In the genomic region with DNA sequence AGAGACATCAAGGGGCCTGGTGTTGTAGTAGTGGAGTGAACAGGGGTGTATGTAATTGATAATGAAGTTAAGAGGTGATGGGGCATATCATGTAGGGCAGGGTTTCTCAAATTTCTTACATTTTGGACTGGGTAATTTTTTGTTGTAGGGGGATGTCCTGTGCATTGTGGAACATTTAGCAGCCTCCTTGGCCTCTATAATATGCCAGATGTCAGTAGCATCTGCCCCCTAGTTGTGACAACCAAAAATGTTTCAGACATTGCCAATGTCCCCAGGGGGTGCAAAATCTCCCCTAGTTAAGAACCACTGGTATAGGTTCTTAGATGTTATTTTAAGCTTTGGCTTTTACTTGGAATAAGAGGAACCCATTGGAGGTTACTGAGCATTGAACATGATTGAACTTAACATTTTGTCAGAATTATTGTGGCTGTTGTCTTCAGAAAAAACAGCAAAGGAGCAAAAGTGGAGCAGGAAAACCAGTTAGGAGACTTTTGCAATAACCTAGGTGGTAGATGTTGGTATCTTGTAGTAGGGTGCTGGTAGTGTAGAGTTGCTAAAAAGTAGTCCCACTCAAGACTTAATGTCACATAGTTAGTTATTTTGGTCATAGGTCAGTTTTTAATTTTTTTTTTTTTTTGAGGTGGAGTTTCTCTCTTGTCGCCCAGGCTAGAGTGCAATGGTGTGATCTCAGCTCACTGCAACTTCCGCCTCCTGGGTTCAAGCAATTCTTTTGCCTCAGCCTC, we compare ENCODE assay signal across 1 cellular context.
TF ChIP-seq lines count a peak whose summit lies in the region.

No MANE protein-coding gene starts in this region.

TF ChIP-seq in WTC11, 78 proteins besides CTCF, POLR2A, EP300 and RAD21 (continued from another document):
- TF ChIP-seq, protein P1, sequence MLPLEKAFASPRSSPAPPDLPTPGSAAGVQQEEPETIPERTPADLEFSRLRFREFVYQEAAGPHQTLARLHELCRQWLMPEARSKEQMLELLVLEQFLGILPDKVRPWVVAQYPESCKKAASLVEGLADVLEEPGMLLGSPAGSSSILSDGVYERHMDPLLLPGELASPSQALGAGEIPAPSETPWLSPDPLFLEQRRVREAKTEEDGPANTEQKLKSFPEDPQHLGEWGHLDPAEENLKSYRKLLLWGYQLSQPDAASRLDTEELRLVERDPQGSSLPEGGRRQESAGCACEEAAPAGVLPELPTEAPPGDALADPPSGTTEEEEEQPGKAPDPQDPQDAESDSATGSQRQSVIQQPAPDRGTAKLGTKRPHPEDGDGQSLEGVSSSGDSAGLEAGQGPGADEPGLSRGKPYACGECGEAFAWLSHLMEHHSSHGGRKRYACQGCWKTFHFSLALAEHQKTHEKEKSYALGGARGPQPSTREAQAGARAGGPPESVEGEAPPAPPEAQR (CRISPR knock-in tag; IDR thresholded peaks at IDR 0.05): no peak
- no peak for TF ChIP-seq TEAD4 (CRISPR knock-in tag; IDR thresholded peaks at IDR 0.05)
- TF ChIP-seq CREM (CRISPR knock-in tag; IDR thresholded peaks at IDR 0.05): no peak
- no peak for TF ChIP-seq TEAD1 (CRISPR knock-in tag; IDR thresholded peaks at IDR 0.05)
- no peak for TF ChIP-seq MYBL2 (CRISPR knock-in tag; IDR thresholded peaks at IDR 0.05)
- TF ChIP-seq, protein P2, sequence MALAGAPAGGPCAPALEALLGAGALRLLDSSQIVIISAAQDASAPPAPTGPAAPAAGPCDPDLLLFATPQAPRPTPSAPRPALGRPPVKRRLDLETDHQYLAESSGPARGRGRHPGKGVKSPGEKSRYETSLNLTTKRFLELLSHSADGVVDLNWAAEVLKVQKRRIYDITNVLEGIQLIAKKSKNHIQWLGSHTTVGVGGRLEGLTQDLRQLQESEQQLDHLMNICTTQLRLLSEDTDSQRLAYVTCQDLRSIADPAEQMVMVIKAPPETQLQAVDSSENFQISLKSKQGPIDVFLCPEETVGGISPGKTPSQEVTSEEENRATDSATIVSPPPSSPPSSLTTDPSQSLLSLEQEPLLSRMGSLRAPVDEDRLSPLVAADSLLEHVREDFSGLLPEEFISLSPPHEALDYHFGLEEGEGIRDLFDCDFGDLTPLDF (CRISPR knock-in tag; IDR thresholded peaks at IDR 0.05): no peak
- TF ChIP-seq ZNF317 (CRISPR knock-in tag; IDR thresholded peaks at IDR 0.05; ENCODE audit: borderline replicate concordance, low read depth): no peak
- TF ChIP-seq TCF7 (CRISPR knock-in tag; IDR thresholded peaks at IDR 0.05; ENCODE audit: low read depth): no peak
- TF ChIP-seq, protein P3, sequence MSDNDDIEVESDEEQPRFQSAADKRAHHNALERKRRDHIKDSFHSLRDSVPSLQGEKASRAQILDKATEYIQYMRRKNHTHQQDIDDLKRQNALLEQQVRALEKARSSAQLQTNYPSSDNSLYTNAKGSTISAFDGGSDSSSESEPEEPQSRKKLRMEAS (CRISPR knock-in tag; IDR thresholded peaks at IDR 0.05): no peak
- no peak for TF ChIP-seq PRRX2 (CRISPR knock-in tag; IDR thresholded peaks at IDR 0.05)
- TF ChIP-seq, protein P4, sequence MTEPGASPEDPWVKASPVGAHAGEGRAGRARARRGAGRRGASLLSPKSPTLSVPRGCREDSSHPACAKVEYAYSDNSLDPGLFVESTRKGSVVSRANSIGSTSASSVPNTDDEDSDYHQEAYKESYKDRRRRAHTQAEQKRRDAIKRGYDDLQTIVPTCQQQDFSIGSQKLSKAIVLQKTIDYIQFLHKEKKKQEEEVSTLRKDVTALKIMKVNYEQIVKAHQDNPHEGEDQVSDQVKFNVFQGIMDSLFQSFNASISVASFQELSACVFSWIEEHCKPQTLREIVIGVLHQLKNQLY (CRISPR knock-in tag; IDR thresholded peaks at IDR 0.05): no peak
